1 cellular context compared by ENCODE assay signal in the genomic region with DNA sequence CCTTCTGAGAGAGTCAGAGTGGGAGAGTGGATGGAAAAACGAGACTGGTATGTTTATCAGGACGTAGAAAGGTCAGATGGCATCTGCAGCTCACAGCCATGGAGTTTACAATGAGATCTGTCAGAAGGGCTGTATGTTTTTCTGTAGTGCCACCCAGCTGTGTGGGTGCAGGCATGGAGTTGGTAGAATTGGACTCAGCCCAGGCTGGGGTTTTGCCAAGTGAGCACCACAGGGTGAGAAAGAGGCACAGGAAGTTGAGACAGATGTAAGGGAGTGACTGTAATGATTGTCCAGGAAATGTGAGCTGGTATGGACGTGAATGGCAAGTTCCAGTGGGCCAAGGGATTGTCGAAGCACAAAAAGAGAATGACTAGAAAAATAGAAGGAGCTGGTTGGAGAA.
TF ChIP-seq lines count a peak whose summit lies in the region.

No MANE protein-coding gene starts in this region.

TF ChIP-seq in K562, 482 proteins besides CTCF, POLR2A, EP300 and RAD21:
- TF ChIP-seq FOSL1 (tag; conservative IDR thresholded peaks at IDR 0.05) = no peak
- 0 out of 2 replicates have a peak, but pooled peaks have one; percentile 10 for TF ChIP-seq NFIC (IDR thresholded peaks at IDR 0.05)
- TF ChIP-seq DIDO1 (tag; IDR thresholded peaks at IDR 0.05; ENCODE audit: low read depth) = peak; percentile 33; the same call in 1 of the 2 replicates
